Comparison of ENCODE assay signal across 8 cellular contexts in the genomic region with DNA sequence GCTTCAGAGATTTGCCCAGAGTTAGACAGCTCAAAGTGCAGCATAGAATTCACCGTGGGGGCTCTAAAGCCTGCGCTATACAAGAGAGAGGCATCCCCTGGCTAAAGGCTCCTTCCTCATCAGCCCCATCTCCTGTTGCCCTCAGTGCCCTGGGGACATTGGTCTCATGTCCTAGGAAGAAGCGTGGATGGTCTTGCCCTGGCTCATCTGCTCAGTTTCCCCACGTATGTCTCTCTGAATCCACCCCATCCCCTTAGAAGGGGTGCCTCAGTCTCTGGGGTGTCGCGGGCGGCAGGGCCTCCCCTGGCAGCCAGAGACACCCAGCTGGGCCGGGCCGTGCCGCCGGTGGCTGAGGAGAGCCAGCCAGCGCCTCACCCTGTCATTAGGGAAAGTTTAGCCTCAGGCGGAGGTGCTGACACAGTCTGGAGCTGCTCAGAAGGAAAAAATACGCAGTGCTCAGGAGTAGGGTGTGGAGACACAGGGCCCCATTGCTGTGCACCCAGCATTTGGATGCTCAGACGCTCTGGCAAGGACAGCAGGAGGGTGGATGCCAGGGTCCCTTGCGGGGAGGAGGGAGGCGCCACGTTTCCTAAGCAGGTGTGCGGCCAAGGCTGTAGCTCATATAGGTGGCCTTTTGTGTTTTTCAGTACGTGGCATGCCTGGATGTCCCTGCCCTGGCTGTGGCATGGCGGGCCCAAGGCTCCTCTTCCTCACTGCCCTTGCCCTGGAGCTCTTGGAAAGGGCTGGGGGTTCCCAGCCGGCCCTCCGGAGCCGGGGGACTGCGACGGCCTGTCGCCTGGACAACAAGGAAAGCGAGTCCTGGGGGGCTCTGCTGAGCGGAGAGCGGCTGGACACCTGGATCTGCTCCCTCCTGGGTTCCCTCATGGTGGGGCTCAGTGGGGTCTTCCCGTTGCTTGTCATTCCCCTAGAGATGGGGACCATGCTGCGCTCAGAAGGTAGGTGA. TPM values are rescaled to one million over a fixed set of nuclear protein-coding genes. Genes with fewer than 3 reads are reported as not detected.
DNase-seq lines count a peak whose midpoint lies in the region; ATAC-seq and TF ChIP-seq lines count a peak whose summit lies in the region.

No MANE protein-coding gene starts in this region.

- H3K27me3 ChIP-seq in GM23248 (replicated peaks; ENCODE audit: insufficient read depth) (no peaks in the 10 kb centered on the region), skeletal muscle satellite cell (ENCODE audit: control insufficient read depth, insufficient read depth, low read length) (no peaks in the 10 kb centered on the region)

- H3K9me2 ChIP-seq in GM23248 (ENCODE audit: insufficient read depth) = no peaks in the 10 kb centered on the region

- H3K79me2 ChIP-seq in GM23248 (ENCODE audit: insufficient read depth) = peaks cover 40% of the 10 kb centered on the region

- H3K9me3 Mint-ChIP-seq in T-cell = no peaks in the 10 kb centered on the region

- WGBS in GM23248 (ENCODE audit: low coverage in 1 of 2, low lambda C conversion rate in 2 of 2, missing lambda C conversion rate in 2 of 2), 2 experiments = 32 to 34% methylated on average over 31 to 32 of the region's 32 CpGs

- H3K4me1 Mint-ChIP-seq in T-cell = peaks cover 24% of the 10 kb centered on the region in 3 donors

- H2AFZ ChIP-seq in GM23248 = no peak overlapping the region

- H3K4me3 Mint-ChIP-seq in T-cell = peak overlapping the region; percentile 88 to 96 (median 90)

- peaks cover 50% of the 10 kb centered on the region for H3F3A ChIP-seq in GM23248 (ENCODE audit: insufficient read depth)

- no peaks in the 10 kb centered on the region for H3K27me3 Mint-ChIP-seq in T-cell

- in situ Hi-C loops in GM23248 (cut with MboI) = no loop called here

- TF ChIP-seq CTCF in fibroblast of villous mesenchyme (IDR thresholded peaks at IDR 0.05; ENCODE audit: insufficient read depth, low read depth, low read length) = no peak

- DNase-seq in GM23248 = peak; percentile 87
- DNase-seq in T-cell = no peak
- peak; percentile 51 for DNase-seq in fibroblast of villous mesenchyme (ENCODE audit: low read depth)
- DNase-seq in cerebellum (ENCODE audit: low spot score) = no peak
- DNase-seq in activated CD4-positive, alpha-beta T cell treated with anti-CD3 and anti-CD28 coated beads for 1 hour = no peak

- ATAC-seq in T-cell (replicated peaks in 1 of 4) (no peak), HG03378 (IDR thresholded peaks at IDR 0.05; ENCODE audit: unreplicated experiment) (no peak), GM21576 (IDR thresholded peaks at IDR 0.05; ENCODE audit: unreplicated experiment) (no peak)

- H3K9me3 ChIP-seq in GM23248 (ENCODE audit: low read depth) (no peaks in the 10 kb centered on the region), skeletal muscle satellite cell (replicated peaks; ENCODE audit: low read length) (no peaks in the 10 kb centered on the region)

- H3K4me3 ChIP-seq in GM23248 (peak overlapping the region; percentile 100), fibroblast of villous mesenchyme (ENCODE audit: low read depth, low read length) (peak overlapping the region; percentile 93), skeletal muscle satellite cell (ENCODE audit: low read length) (peak overlapping the region; percentile 89)

- H3K36me3 Mint-ChIP-seq in T-cell = peaks cover 7% of the 10 kb centered on the region

- H4K20me1 ChIP-seq in GM23248 (ENCODE audit: insufficient read depth) = no peaks in the 10 kb centered on the region

- H3K4me2 ChIP-seq in GM23248 (ENCODE audit: unreplicated experiment) (peak overlapping the region; percentile 100), skeletal muscle satellite cell (ENCODE audit: low read length) (peak overlapping the region; percentile 95)

- H3K36me3 ChIP-seq in GM23248 (ENCODE audit: low read depth) (no peaks in the 10 kb centered on the region; the same call in 1 of the 2 replicates), skeletal muscle satellite cell (ENCODE audit: insufficient read depth, low read length) (peaks cover 37% of the 10 kb centered on the region)

- H3K4me1 ChIP-seq in GM23248 (ENCODE audit: insufficient read depth) (peaks cover 46% of the 10 kb centered on the region), skeletal muscle satellite cell (ENCODE audit: control insufficient read depth, insufficient read depth, low read length) (peaks cover 55% of the 10 kb centered on the region)

- CTCF ChIA-PET in T-cell (lab: Charles Lee) = interaction anchor here (0.8 to 3.3 kb wide), 3 partner anchors 35 to 195 kb away, joined by 3 to 22 read pairs (median 18); a partner anchor contains a TSS

- H3K9ac ChIP-seq in GM23248 (peak overlapping the region; percentile 100), skeletal muscle satellite cell (ENCODE audit: low read depth, low read length) (peak overlapping the region; percentile 96)

- POLR2A ChIA-PET in T-cell (lab: Charles Lee) = interaction anchor here in 1 of 2 donors (0.5 to 0.6 kb wide), 2 partner anchors 106 to 452 kb away, joined by 3 read pairs; no protein-coding TSS in a partner anchor

- H3K27ac ChIP-seq in GM23248 = peak overlapping the region; percentile 100

- peak overlapping the region; percentile 93 to 95 for H3K27ac Mint-ChIP-seq in T-cell

RNA-seq across cellular contexts. Expression of a gene that starts 1.3 kb away (rescaled TPM):
- total RNA-seq in GM23248 (2014; rRNA removed; shearing (Covaris generic)) = 183 and 189 TPM in 2 replicates
- 175 and 183 TPM in 2 replicates for polyA plus RNA-seq in GM23248 (2016; fragmentation: Nextera tagmentation; extraction: Ambion mirVana)
- total RNA-seq in T-cell (10 to 100 TPM; 45.6 to 67.0 (median 65.2) TPM), fibroblast of villous mesenchyme (73.0 and 83.4 TPM in 2 replicates), cerebellum (10.7 TPM)
- total RNA-seq in skeletal muscle satellite cell (2012; rRNA removed) = 54.8 and 58.1 TPM in 2 replicates

RNA-seq across cellular contexts. Expression of a gene that starts 16.5 kb away (rescaled TPM):
- total RNA-seq in GM23248 (2014; rRNA removed; shearing (Covaris generic)) = 139 and 151 TPM in 2 replicates
- 212 and 220 TPM in 2 replicates for polyA plus RNA-seq in GM23248 (2016; fragmentation: Nextera tagmentation; extraction: Ambion mirVana)
- total RNA-seq in T-cell (10 to 100 TPM; 48.6 to 64.4 (median 55.0) TPM), fibroblast of villous mesenchyme (150 and 163 TPM in 2 replicates), cerebellum (55.3 TPM)
- total RNA-seq in skeletal muscle satellite cell (2012; rRNA removed) = 162 and 194 TPM in 2 replicates

RNA-seq across cellular contexts. Expression of a gene that starts 31.4 kb away (rescaled TPM):
- not detected in 2 replicates for total RNA-seq in GM23248 (2014; rRNA removed; shearing (Covaris generic))
- polyA plus RNA-seq in GM23248 (2016; fragmentation: Nextera tagmentation; extraction: Ambion mirVana) = 0.30 TPM in 1 of 2 replicates, not detected in the other
- total RNA-seq in T-cell = 1 to 10 TPM; 1.8 to 5.8 (median 2.1) TPM
- total RNA-seq in fibroblast of villous mesenchyme = not detected in 2 replicates
- not detected in 2 replicates for total RNA-seq in skeletal muscle satellite cell (2012; rRNA removed)
- 1.2 TPM for total RNA-seq in cerebellum

RNA-seq across cellular contexts. Expression of a gene that starts 39.2 kb away (rescaled TPM):
- total RNA-seq in GM23248 (2014; rRNA removed; shearing (Covaris generic)) = 0.13 and 0.22 TPM in 2 replicates
- polyA plus RNA-seq in GM23248 (2016; fragmentation: Nextera tagmentation; extraction: Ambion mirVana) = 0.11 TPM in 1 of 2 replicates, not detected in the other
- 1 to 10 TPM; 1.1 to 3.4 (median 1.4) TPM for total RNA-seq in T-cell
- under 0.01 and 0.43 TPM in 2 replicates for total RNA-seq in fibroblast of villous mesenchyme
- total RNA-seq in skeletal muscle satellite cell (2012; rRNA removed) = 0.76 and 10.3 TPM in 2 replicates
- total RNA-seq in cerebellum = not detected

RNA-seq across cellular contexts. Expression of a gene that starts 57.2 kb away (rescaled TPM):
- not detected in 2 replicates for total RNA-seq in GM23248 (2014; rRNA removed; shearing (Covaris generic))
- polyA plus RNA-seq in GM23248 (2016; fragmentation: Nextera tagmentation; extraction: Ambion mirVana) = 0.08 TPM in 1 of 2 replicates, not detected in the other
- total RNA-seq in T-cell (not detected), fibroblast of villous mesenchyme (not detected in 2 replicates), cerebellum (0.18 TPM)
- not detected in 2 replicates for total RNA-seq in skeletal muscle satellite cell (2012; rRNA removed)

Comparison
In these comparisons a context has a peak if more than half of its experiments do, and no peak if none do; other contexts are left out.
1. DNase-seq: peak in GM23248 (single experiment) and fibroblast of villous mesenchyme (single experiment); none in T-cell (0 of 34), cerebellum (single experiment) and activated CD4-positive, alpha-beta T cell treated with anti-CD3 and anti-CD28 coated beads for 1 hour (single experiment).
2. Peak in every context shown above with its lines, with median percentiles within 50 percentile points of each other: H3K4me3 ChIP-seq.